1 cellular context compared by ENCODE assay signal in genomic region chr21:44897326-44898010, GRCh38.
TF ChIP-seq lines count a peak whose summit lies in the region.

No MANE protein-coding gene starts in this region.

TF ChIP-seq in K562, 482 proteins besides CTCF, POLR2A, EP300 and RAD21 (continued from another document):
- TF ChIP-seq KDM5B (IDR thresholded peaks at IDR 0.05; ENCODE audit: insufficient replicate concordance, low read depth, low read length) (no peak), TRIM28 (IDR thresholded peaks at IDR 0.05) (no peak), L3MBTL2 (IDR thresholded peaks at IDR 0.05) (peak; percentile 85), NFE2 (IDR thresholded peaks at IDR 0.05; ENCODE audit: low read depth) (no peak), ZFX (CRISPR knock-in tag; IDR thresholded peaks at IDR 0.05) (peak; percentile 43), USF1 (CRISPR knock-in tag; IDR thresholded peaks at IDR 0.05) (peak; percentile 79), ATF1 (CRISPR knock-in tag; IDR thresholded peaks at IDR 0.05) (no peak), ATF1 (tag; IDR thresholded peaks at IDR 0.05) (no peak), CEBPB (tag; IDR thresholded peaks at IDR 0.05) (no peak), EGR1 (conservative IDR thresholded peaks at IDR 0.05) (no peak), RFX5 (IDR thresholded peaks at IDR 0.05; ENCODE audit: low read depth, low read length) (no peak), IFI16 (CRISPR knock-in tag; IDR thresholded peaks at IDR 0.05) (no peak), MGA (IDR thresholded peaks at IDR 0.05) (peak; percentile 69)
